ENCODE assay signal across 9 cellular contexts in genomic region chr6:6392214-6393068, GRCh38.
DNase-seq lines count a peak whose midpoint lies in the region; ATAC-seq lines count a peak whose summit lies in the region.
"Had no signal": no experiment of that assay in that cellular context is flagged by ENCODE, and none has a peak within 500 bp of the region (broad histone marks: within the 10 kb centered on the region; RNA-seq: fewer than 3 reads in every experiment).

No MANE protein-coding gene starts in this region.

- H3K27me3 ChIP-seq in BLaER1, result no peaks in the 10 kb centered on the region

- no peak overlapping the region for H3K4me3 ChIP-seq in BLaER1

- DNase-seq in stimulated activated naive CD8-positive, alpha-beta T cell treated with anti-CD3 and anti-CD28 coated beads, Interleukin-15, Interleukin-2, amounts not matched to agents 100 U/mL and 50 U/mL, for 24 hours, result no peak
- DNase-seq in stimulated activated CD4-positive, alpha-beta T cell treated with anti-CD3 and anti-CD28 coated beads, Interleukin-4, amount 100 ng/mL, for 24 hours, result no peak
- DNase-seq in hepatic stellate cell (ENCODE audit: low spot score), result no peak
- no peak for DNase-seq in NCI-H1436 treated with DMSO at 0.1 percent for 48 hours (lab: John Stamatoyannopoulos, UW)
- DNase-seq: activated CD8-positive, alpha-beta T cell treated with anti-CD3 and anti-CD28 coated beads for 36 hours had no signal

- ATAC-seq in GM19043 (IDR thresholded peaks at IDR 0.05; ENCODE audit: low read depth, unreplicated experiment), result peak; percentile 72
- peak; percentile 64 for ATAC-seq in HG02610 (IDR thresholded peaks at IDR 0.05; ENCODE audit: unreplicated experiment)
- ATAC-seq in HG03432 (IDR thresholded peaks at IDR 0.05; ENCODE audit: unreplicated experiment), result peak; percentile 62
- ATAC-seq in stimulated activated naive CD8-positive, alpha-beta T cell treated with anti-CD3 and anti-CD28 coated beads, Interleukin-15, Interleukin-2, amounts not matched to agents 100 U/mL and 50 U/mL, for 24 hours, result no peak
- ATAC-seq: activated CD8-positive, alpha-beta T cell treated with anti-CD3 and anti-CD28 coated beads for 36 hours had no signal

- no peaks in the 10 kb centered on the region for H3K36me3 ChIP-seq in BLaER1

- H4K20me1 ChIP-seq in BLaER1, result no peaks in the 10 kb centered on the region

- H3K4me2 ChIP-seq in BLaER1, result peak overlapping the region; percentile 3; the same call in 1 of the 2 replicates

- H3K9ac ChIP-seq in BLaER1, result no peak overlapping the region

- no peak overlapping the region for H3K27ac ChIP-seq in BLaER1

- H3K9me3 ChIP-seq in BLaER1, result no peaks in the 10 kb centered on the region

- peaks cover 19% of the 10 kb centered on the region for H3K4me1 ChIP-seq in BLaER1
